ENCODE assay signal across 1 cellular context in genomic region chr2:105749583-105750399, GRCh38.
A peak's percentile ranks its signal among the peaks of the same experiment; 100 is the strongest.
TF ChIP-seq lines count a peak whose summit lies in the region.

No MANE protein-coding gene starts in this region.

TF ChIP-seq in K562, 482 proteins besides CTCF, POLR2A, EP300 and RAD21:
- no peak for TF ChIP-seq CBFA2T3 (IDR thresholded peaks at IDR 0.05)
- TF ChIP-seq ZNF766 (CRISPR knock-in tag; conservative IDR thresholded peaks at IDR 0.05), result 0 out of 2 replicates have a peak, but pooled peaks have one; percentile 23
